8 cellular contexts compared by ENCODE assay signal in genomic region chr19:6587093-6587820, GRCh38. TPM values are rescaled to one million over a fixed set of nuclear protein-coding genes. Genes with fewer than 3 reads are reported as not detected.
A peak's percentile ranks its signal among the peaks of the same experiment; 100 is the strongest.
DNase-seq lines count a peak whose midpoint lies in the region; ATAC-seq, FAIRE-seq and TF ChIP-seq lines count a peak whose summit lies in the region.

No MANE protein-coding gene starts in this region.

- H3K4me1 ChIP-seq in BLaER1 treated with 17β-estradiol and CSF1 and Interleukin-3, amounts not matched to agents 10 nM and 100 nM, result peaks cover 52 to 77% (median 67%) of the 10 kb centered on the region in 10 experiments
- H3K4me1 ChIP-seq in GM23248 (ENCODE audit: insufficient read depth) (0 out of 2 replicates have a peak, but pooled peaks cover 4% of the 10 kb centered on the region), keratinocyte (ENCODE audit: control insufficient read depth, extremely low read depth, insufficient read depth, low read length) (peaks cover 20% of the 10 kb centered on the region), esophagus muscularis mucosa (peaks cover 0 to 44% (median 31%) of the 10 kb centered on the region in 4 donors), BE2C (no peaks in the 10 kb centered on the region)

- peak; percentile 83 for FAIRE-seq in keratinocyte (lab: Jason Lieb, UNC)

- POLR2A ChIA-PET in activated CD8-positive, alpha-beta T cell treated with anti-CD3 and anti-CD28 coated beads, Interleukin-2, amount 10 ng/mL, durations not matched to agents 7 days and 5 days (lab: Charles Lee), result interaction anchor here (0.7 to 2.1 kb wide), 3 partner anchors 10 to 313 kb away, joined by 3 to 16 read pairs (median 3); no protein-coding TSS in a partner anchor

- H3K9me2 ChIP-seq in GM23248 (ENCODE audit: insufficient read depth), result no peaks in the 10 kb centered on the region

- H3K9me3 ChIP-seq in BLaER1 treated with 17β-estradiol and CSF1 and Interleukin-3, amounts not matched to agents 10 nM and 100 nM (replicated peaks in 1 of 11), result no peaks in the 10 kb centered on the region
- H3K9me3 ChIP-seq in GM23248 (ENCODE audit: low read depth) (no peaks in the 10 kb centered on the region), keratinocyte (ENCODE audit: control insufficient read depth, low read depth, low read length) (no peaks in the 10 kb centered on the region), esophagus muscularis mucosa (no peaks in the 10 kb centered on the region), BE2C (no peaks in the 10 kb centered on the region)

- H3K36me3 ChIP-seq in BLaER1 treated with 17β-estradiol and CSF1 and Interleukin-3, amounts not matched to agents 10 nM and 100 nM, result peaks cover 10 to 38% (median 32%) of the 10 kb centered on the region in 11 experiments; a peak in 18 of 22 replicates
- H3K36me3 ChIP-seq in GM23248 (ENCODE audit: low read depth) (no peaks in the 10 kb centered on the region), keratinocyte (ENCODE audit: control insufficient read depth in 2 of 2, extremely low read depth in 1 of 2, insufficient read depth in 2 of 2, low read length in 2 of 2) (no peaks in the 10 kb centered on the region), esophagus muscularis mucosa (no peaks in the 10 kb centered on the region), BE2C (no peaks in the 10 kb centered on the region)

- peak overlapping the region in 9 of 11 experiments; percentile 59 to 87 (median 76); a peak in 17 of 22 replicates for H3K27ac ChIP-seq in BLaER1 treated with 17β-estradiol and CSF1 and Interleukin-3, amounts not matched to agents 10 nM and 100 nM
- H3K27ac ChIP-seq in GM23248 (no peak overlapping the region), keratinocyte (ENCODE audit: control insufficient read depth, insufficient read depth, low read length) (no peak overlapping the region), esophagus muscularis mucosa (replicated peaks in 1 of 4) (no peak overlapping the region)

- dilution Hi-C loops in keratinocyte (cut with MboI; ENCODE audit: extremely low pct_ligation_motif_present, low sequenced_read_pairs), result no loop called here

- H3K27me3 ChIP-seq in BLaER1 treated with 17β-estradiol and CSF1 and Interleukin-3, amounts not matched to agents 10 nM and 100 nM, result peaks cover 50 to 64% (median 63%) of the 10 kb centered on the region in 11 experiments
- H3K27me3 ChIP-seq in GM23248 (replicated peaks; ENCODE audit: insufficient read depth) (peaks cover 56% of the 10 kb centered on the region), keratinocyte (ENCODE audit: control insufficient read depth, extremely low read depth, insufficient read depth, low read length) (peaks cover 61% of the 10 kb centered on the region), esophagus muscularis mucosa (peaks cover 0 to 95% (median 33%) of the 10 kb centered on the region in 4 donors), BE2C (peaks cover 49% of the 10 kb centered on the region)

- peak overlapping the region; percentile 87 for H3K4me3 Mint-ChIP-seq in activated CD8-positive, alpha-beta T cell treated with anti-CD3 and anti-CD28 coated beads, Interleukin-2, amount 10 ng/mL, durations not matched to agents 7 days and 5 days

- peaks cover 55% of the 10 kb centered on the region for H3K4me1 Mint-ChIP-seq in activated CD8-positive, alpha-beta T cell treated with anti-CD3 and anti-CD28 coated beads, Interleukin-2, amount 10 ng/mL, durations not matched to agents 7 days and 5 days (ENCODE audit: low read depth)

- TF ChIP-seq POLR2A in esophagus muscularis mucosa (IDR thresholded peaks at IDR 0.05; ENCODE audit: low read depth), result no peak

- peak; percentile 9 for ATAC-seq in activated CD8-positive, alpha-beta T cell treated with anti-CD3 and anti-CD28 coated beads, Interleukin-2, amount 10 ng/mL, durations not matched to agents 7 days and 5 days
- no peak for ATAC-seq in omental fat pad (ENCODE audit: low FRiP score)

- H3K27ac Mint-ChIP-seq in activated CD8-positive, alpha-beta T cell treated with anti-CD3 and anti-CD28 coated beads, Interleukin-2, amount 10 ng/mL, durations not matched to agents 7 days and 5 days, result peak overlapping the region; percentile 19

- peak overlapping the region; percentile 76 to 87 (median 82) for H3K9ac ChIP-seq in BLaER1 treated with 17β-estradiol and CSF1 and Interleukin-3, amounts not matched to agents 10 nM and 100 nM
- H3K9ac ChIP-seq in GM23248 (no peak overlapping the region), keratinocyte (ENCODE audit: control insufficient read depth, extremely low read depth, insufficient read depth, low read length) (no peak overlapping the region)

- H4K20me1 ChIP-seq in BLaER1 treated with 17β-estradiol and CSF1 and Interleukin-3, amounts not matched to agents 10 nM and 100 nM, result peaks cover 0 to 30% (median 0%) of the 10 kb centered on the region in 11 experiments; a peak in 9 of 22 replicates
- H4K20me1 ChIP-seq in GM23248 (ENCODE audit: insufficient read depth) (no peaks in the 10 kb centered on the region), keratinocyte (ENCODE audit: control insufficient read depth, extremely low read depth, insufficient read depth, low read length) (no peaks in the 10 kb centered on the region)

- TF ChIP-seq CTCF in keratinocyte (optimal IDR thresholded peaks at IDR 0.05 in 1 of 3, IDR thresholded peaks at IDR 0.05 in 1 of 3, conservative IDR thresholded peaks at IDR 0.05 in 1 of 3; ENCODE audit: extremely low read depth in 1 of 3, insufficient read depth in 2 of 3, low read length in 3 of 3) (no peak), esophagus muscularis mucosa (IDR thresholded peaks at IDR 0.05) (no peak), omental fat pad (IDR thresholded peaks at IDR 0.05) (no peak), BE2C (IDR thresholded peaks at IDR 0.05; ENCODE audit: low read depth, low read length) (no peak)

- H2AFZ ChIP-seq in GM23248 (peak overlapping the region; percentile 70), keratinocyte (ENCODE audit: control insufficient read depth, low read length) (peak overlapping the region; percentile 87)

- no peak for TF ChIP-seq EP300 in esophagus muscularis mucosa (IDR thresholded peaks at IDR 0.05)

- in situ Hi-C loops in GM23248 (cut with MboI), result no loop called here

- no peaks in the 10 kb centered on the region for H3K9me1 ChIP-seq in keratinocyte (ENCODE audit: control insufficient read depth, extremely low read depth, insufficient read depth, low read length)

- intact Hi-C loops in esophagus muscularis mucosa (cut with DNase I), result no loop called here

- H3K27me3 Mint-ChIP-seq in activated CD8-positive, alpha-beta T cell treated with anti-CD3 and anti-CD28 coated beads, Interleukin-2, amount 10 ng/mL, durations not matched to agents 7 days and 5 days (ENCODE audit: low read depth), result peaks cover 28% of the 10 kb centered on the region

- DNase-seq in GM23248, result peak; percentile 64
- DNase-seq in activated CD8-positive, alpha-beta T cell treated with anti-CD3 and anti-CD28 coated beads, Interleukin-2, amount 10 ng/mL, durations not matched to agents 7 days and 5 days, result no peak
- no peak for DNase-seq in keratinocyte (ENCODE audit: low read depth, low spot score)
- DNase-seq in esophagus muscularis mucosa (ENCODE audit: extremely low spot score), result no peak
- no peak for DNase-seq in NOMO-1 treated with DMSO at 0.1 percent for 48 hours (lab: John Stamatoyannopoulos, UW; ENCODE audit: unreplicated experiment)
- no peak for DNase-seq in omental fat pad (ENCODE audit: low spot score)
- no peak for DNase-seq in BE2C

- CTCF ChIA-PET in activated CD8-positive, alpha-beta T cell treated with anti-CD3 and anti-CD28 coated beads, Interleukin-2, amount 10 ng/mL, durations not matched to agents 7 days and 5 days (lab: Charles Lee), result interaction anchor here (0.8 to 1.8 kb wide), 4 partner anchors 35 to 71 kb away, joined by 3 to 7 read pairs (median 4); no protein-coding TSS in a partner anchor

- H3K79me2 ChIP-seq in GM23248 (ENCODE audit: insufficient read depth), result no peaks in the 10 kb centered on the region
- no peaks in the 10 kb centered on the region for H3K79me2 ChIP-seq in keratinocyte (ENCODE audit: control insufficient read depth, insufficient read depth, low read length)

- no peaks in the 10 kb centered on the region for H3F3A ChIP-seq in GM23248 (ENCODE audit: insufficient read depth)

- peak overlapping the region; percentile 67 to 79 (median 70) for H3K4me3 ChIP-seq in BLaER1 treated with 17β-estradiol and CSF1 and Interleukin-3, amounts not matched to agents 10 nM and 100 nM
- peak overlapping the region; percentile 43 for H3K4me3 ChIP-seq in GM23248
- peak overlapping the region in 2 of 3 experiments; percentile 47 to 48 for H3K4me3 ChIP-seq in keratinocyte (ENCODE audit: control insufficient read depth in 2 of 3, extremely low read depth in 1 of 3, insufficient read depth in 2 of 3, low read depth in 1 of 3, low read length in 3 of 3)
- no peak overlapping the region for H3K4me3 ChIP-seq in esophagus muscularis mucosa
- H3K4me3 ChIP-seq in BE2C (ENCODE audit: low read depth, low read length), result no peak overlapping the region; the same call in 1 of the 2 replicates

- no peaks in the 10 kb centered on the region for H3K9me3 Mint-ChIP-seq in activated CD8-positive, alpha-beta T cell treated with anti-CD3 and anti-CD28 coated beads, Interleukin-2, amount 10 ng/mL, durations not matched to agents 7 days and 5 days (ENCODE audit: insufficient read depth)

- 4 to 8% methylated on average over 16 to 27 of the region's 27 CpGs for WGBS in GM23248 (ENCODE audit: low coverage in 1 of 2, low lambda C conversion rate in 2 of 2, missing lambda C conversion rate in 2 of 2), 2 experiments
- 4% methylated on average over 27 of the region's 27 CpGs for WGBS in esophagus muscularis mucosa

- H3K4me2 ChIP-seq in BLaER1 treated with 17β-estradiol and CSF1 and Interleukin-3, amounts not matched to agents 10 nM and 100 nM, result peak overlapping the region; percentile 70 to 97 (median 94)
- H3K4me2 ChIP-seq in GM23248 (ENCODE audit: unreplicated experiment) (peak overlapping the region; percentile 81), keratinocyte (ENCODE audit: control insufficient read depth, extremely low read depth, insufficient read depth, low read depth, low read length) (peak overlapping the region; percentile 83)

- H3K36me3 Mint-ChIP-seq in activated CD8-positive, alpha-beta T cell treated with anti-CD3 and anti-CD28 coated beads, Interleukin-2, amount 10 ng/mL, durations not matched to agents 7 days and 5 days (ENCODE audit: low read depth), result peaks cover 18% of the 10 kb centered on the region

RNA-seq across cellular contexts. Expression of gene CD70, which starts 3.7 kb away (rescaled TPM):
- total RNA-seq in GM23248 (2014; rRNA removed; shearing (Covaris generic)), result not detected in 2 replicates
- polyA plus RNA-seq in GM23248 (2016; fragmentation: Nextera tagmentation; extraction: Ambion mirVana) (0.20 and 0.49 TPM in 2 replicates), keratinocyte (0.22 to 0.53 TPM (median 0.30 TPM) in 3 replicates)
- 10 to 100 TPM; 16.9 to 17.3 TPM for total RNA-seq in activated CD8-positive, alpha-beta T cell treated with anti-CD3 and anti-CD28 coated beads, Interleukin-2, amount 10 ng/mL, durations not matched to agents 7 days and 5 days
- not detected for polyA plus RNA-seq in keratinocyte (2011; ENCODE audit: low read depth)
- polyA plus RNA-seq in keratinocyte (2011; cell fraction: cytosol; rRNA removed), result 0.12 and 0.31 TPM in 2 replicates
- 0.18 and 0.28 TPM in 2 replicates for polyA plus RNA-seq in keratinocyte (2011; cell fraction: nucleus; rRNA removed)
- polyA plus RNA-seq in keratinocyte (2012; ENCODE audit: low replicate concordance), result 0.20 and 0.34 TPM in 2 replicates
- polyA minus RNA-seq in keratinocyte, result not detected in 3 replicates
- polyA minus RNA-seq in keratinocyte (2011; cell fraction: cytosol; rRNA and poly(A)+ RNA removed), result not detected
- not detected in 2 replicates for polyA minus RNA-seq in keratinocyte (2011; cell fraction: nucleus; rRNA and poly(A)+ RNA removed)
- total RNA-seq in esophagus muscularis mucosa (under 1 TPM in 2 of 4 donors, not detected in 2; 0.52 to 0.84 TPM), omental fat pad (not detected)
- not detected for polyA plus RNA-seq in BE2C (2012; ENCODE audit: insufficient read depth, insufficient read length, low read depth)

RNA-seq across cellular contexts. Expression of gene TNFSF9, which starts 56.4 kb away (rescaled TPM):
- 0.22 and 1.1 TPM in 2 replicates for total RNA-seq in GM23248 (2014; rRNA removed; shearing (Covaris generic))
- polyA plus RNA-seq in GM23248 (2016; fragmentation: Nextera tagmentation; extraction: Ambion mirVana) (0.29 and 0.58 TPM in 2 replicates), keratinocyte (11.1 to 12.8 TPM (median 12.3 TPM) in 3 replicates)
- total RNA-seq in activated CD8-positive, alpha-beta T cell treated with anti-CD3 and anti-CD28 coated beads, Interleukin-2, amount 10 ng/mL, durations not matched to agents 7 days and 5 days, result 1 to 10 TPM; 1.5 to 1.7 TPM
- 5.9 TPM for polyA plus RNA-seq in keratinocyte (2011; ENCODE audit: low read depth)
- polyA plus RNA-seq in keratinocyte (2011; cell fraction: cytosol; rRNA removed), result 7.6 and 8.5 TPM in 2 replicates
- 20.4 and 25.8 TPM in 2 replicates for polyA plus RNA-seq in keratinocyte (2011; cell fraction: nucleus; rRNA removed)
- 19.1 and 22.5 TPM in 2 replicates for polyA plus RNA-seq in keratinocyte (2012; ENCODE audit: low replicate concordance)
- polyA minus RNA-seq in keratinocyte, result 4.0 to 11.9 TPM (median 4.3 TPM) in 3 replicates
- 15.5 TPM for polyA minus RNA-seq in keratinocyte (2011; cell fraction: cytosol; rRNA and poly(A)+ RNA removed)
- polyA minus RNA-seq in keratinocyte (2011; cell fraction: nucleus; rRNA and poly(A)+ RNA removed), result 13.7 and 13.8 TPM in 2 replicates
- total RNA-seq in esophagus muscularis mucosa (1 to 10 TPM in 1 of 4 donors, under 1 TPM in 2, not detected in 1; 0.29 to 2.7 (median 0.45) TPM), omental fat pad (1 to 10 TPM in 3 of 4 donors, under 1 TPM in 1; 0.94 to 4.2 (median 1.4) TPM)
- 1.3 TPM for polyA plus RNA-seq in BE2C (2012; ENCODE audit: insufficient read depth, insufficient read length, low read depth)

Comparison
In these comparisons a context has a peak if more than half of its experiments do, and no peak if none do; other contexts are left out.
1. H3K27ac ChIP-seq: peak in BLaER1 treated with 17β-estradiol and CSF1 and Interleukin-3, amounts not matched to agents 10 nM and 100 nM (9 of 11); none in GM23248 (single experiment), keratinocyte (single experiment) and esophagus muscularis mucosa (0 of 4).
2. H3K4me3 ChIP-seq: peak in BLaER1 treated with 17β-estradiol and CSF1 and Interleukin-3, amounts not matched to agents 10 nM and 100 nM (10 of 10), GM23248 (single experiment) and keratinocyte (2 of 3); none in esophagus muscularis mucosa (0 of 4) and BE2C (single experiment).
3. H3K9ac ChIP-seq: peak in BLaER1 treated with 17β-estradiol and CSF1 and Interleukin-3, amounts not matched to agents 10 nM and 100 nM (11 of 11); none in GM23248 (single experiment) and keratinocyte (single experiment).
4. RNA of gene CD70, which starts 3.7 kb away (total RNA-seq): 16.9 to 17.3 TPM in activated CD8-positive, alpha-beta T cell treated with anti-CD3 and anti-CD28 coated beads, Interleukin-2, amount 10 ng/mL, durations not matched to agents 7 days and 5 days; 0.52 to 0.84 TPM in esophagus muscularis mucosa, not detected in GM23248 and not detected in omental fat pad; every median in the first group is over 4 times any median in the second.
5. Peak in every context shown above with its lines, with median percentiles within 50 percentile points of each other: H3K4me2 ChIP-seq.